2 cellular contexts compared by ENCODE assay signal in the genomic region with DNA sequence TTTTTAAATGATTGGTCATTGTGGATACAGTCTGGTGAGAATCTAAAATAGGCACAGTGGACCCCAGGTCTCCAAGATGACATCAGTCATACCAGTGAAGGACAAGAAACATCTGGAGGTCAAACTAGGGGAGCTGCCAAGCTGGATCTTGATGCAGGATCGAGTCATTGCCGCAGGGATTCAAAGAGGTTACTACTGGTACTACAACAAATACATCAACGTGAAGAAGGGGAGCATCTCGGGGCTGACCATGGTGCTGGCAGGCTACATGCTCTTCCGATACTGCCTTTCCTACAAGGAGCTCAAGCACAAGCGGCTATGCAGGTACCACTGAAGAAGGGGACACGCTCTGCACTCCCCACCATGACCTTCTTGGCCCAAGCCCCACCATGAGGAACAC.
TF ChIP-seq lines count a peak whose summit lies in the region.

No MANE protein-coding gene starts in this region.

TF ChIP-seq in A549, 52 proteins besides CTCF, POLR2A, EP300 and RAD21:
- TF ChIP-seq, protein P1, sequence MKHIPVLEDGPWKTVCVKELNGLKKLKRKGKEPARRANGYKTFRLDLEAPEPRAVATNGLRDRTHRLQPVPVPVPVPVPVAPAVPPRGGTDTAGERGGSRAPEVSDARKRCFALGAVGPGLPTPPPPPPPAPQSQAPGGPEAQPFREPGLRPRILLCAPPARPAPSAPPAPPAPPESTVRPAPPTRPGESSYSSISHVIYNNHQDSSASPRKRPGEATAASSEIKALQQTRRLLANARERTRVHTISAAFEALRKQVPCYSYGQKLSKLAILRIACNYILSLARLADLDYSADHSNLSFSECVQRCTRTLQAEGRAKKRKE (CRISPR knock-in tag; IDR thresholded peaks at IDR 0.05; ENCODE audit: low read depth): no peak
- no peak for TF ChIP-seq RFX5 (IDR thresholded peaks at IDR 0.05)
- TF ChIP-seq RNF2 (IDR thresholded peaks at IDR 0.05; ENCODE audit: borderline replicate concordance, low read depth): no peak
- TF ChIP-seq, protein P2, sequence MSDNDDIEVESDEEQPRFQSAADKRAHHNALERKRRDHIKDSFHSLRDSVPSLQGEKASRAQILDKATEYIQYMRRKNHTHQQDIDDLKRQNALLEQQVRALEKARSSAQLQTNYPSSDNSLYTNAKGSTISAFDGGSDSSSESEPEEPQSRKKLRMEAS (IDR thresholded peaks at IDR 0.05): no peak
- TF ChIP-seq KDM5A (IDR thresholded peaks at IDR 0.05): no peak
- TF ChIP-seq, protein P3, sequence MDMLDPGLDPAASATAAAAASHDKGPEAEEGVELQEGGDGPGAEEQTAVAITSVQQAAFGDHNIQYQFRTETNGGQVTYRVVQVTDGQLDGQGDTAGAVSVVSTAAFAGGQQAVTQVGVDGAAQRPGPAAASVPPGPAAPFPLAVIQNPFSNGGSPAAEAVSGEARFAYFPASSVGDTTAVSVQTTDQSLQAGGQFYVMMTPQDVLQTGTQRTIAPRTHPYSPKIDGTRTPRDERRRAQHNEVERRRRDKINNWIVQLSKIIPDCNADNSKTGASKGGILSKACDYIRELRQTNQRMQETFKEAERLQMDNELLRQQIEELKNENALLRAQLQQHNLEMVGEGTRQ (IDR thresholded peaks at IDR 0.05): no peak
- TF ChIP-seq NPAS2 (CRISPR knock-in tag; IDR thresholded peaks at IDR 0.05; ENCODE audit: borderline replicate concordance): no peak
- no peak for TF ChIP-seq HDAC2 (IDR thresholded peaks at IDR 0.05)

TF ChIP-seq in H1, 55 proteins besides CTCF, POLR2A, EP300 and RAD21:
- TF ChIP-seq BACH1 (IDR thresholded peaks at IDR 0.05; ENCODE audit: low read length) (no peak), TBP (IDR thresholded peaks at IDR 0.05; ENCODE audit: low read depth, low read length) (no peak), SAP30 (IDR thresholded peaks at IDR 0.05; ENCODE audit: insufficient read depth, insufficient replicate concordance, low read length) (no peak), SIRT6 (IDR thresholded peaks at IDR 0.05; ENCODE audit: low read length) (no peak), KDM4A (IDR thresholded peaks at IDR 0.05; ENCODE audit: low read depth, low read length, severe bottlenecking) (no peak), SP1 (IDR thresholded peaks at IDR 0.05; ENCODE audit: low read depth, low read length) (no peak), ZNF274 (IDR thresholded peaks at IDR 0.05; ENCODE audit: borderline replicate concordance, extremely low read depth, low read length) (no peak), RNF2 (IDR thresholded peaks at IDR 0.05; ENCODE audit: borderline replicate concordance, low read depth, low read length, missing control alignments, poor library complexity, severe bottlenecking) (no peak), SP2 (IDR thresholded peaks at IDR 0.05; ENCODE audit: low read length) (no peak)
- TF ChIP-seq, protein P3 (IDR thresholded peaks at IDR 0.05; ENCODE audit: low read length): no peak
